ENCODE assay signal across 1 cellular context in the genomic region with DNA sequence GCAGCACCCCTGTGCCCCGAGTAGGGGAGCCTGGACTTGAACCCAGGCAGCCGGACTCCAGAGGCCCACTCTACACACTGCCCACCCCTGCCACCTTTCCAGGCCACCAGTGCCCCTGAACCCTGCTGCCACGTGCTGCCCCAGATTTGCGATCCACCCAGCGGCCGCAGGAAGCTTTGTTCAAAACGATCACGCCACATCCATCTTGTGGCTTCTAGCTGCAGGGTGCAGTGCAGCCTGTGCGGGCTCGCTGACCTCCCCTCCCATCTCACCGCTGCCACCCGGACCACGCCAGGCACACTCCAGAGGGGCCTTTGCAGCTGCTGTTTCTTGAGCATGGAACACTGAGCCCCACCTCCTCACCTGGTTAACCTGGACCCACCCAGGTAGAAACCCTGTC.
TF ChIP-seq lines count a peak whose summit lies in the region.

No MANE protein-coding gene starts in this region.

TF ChIP-seq in K562, 482 proteins besides CTCF, POLR2A, EP300 and RAD21:
- TF ChIP-seq MXI1 (IDR thresholded peaks at IDR 0.05; ENCODE audit: low read depth, low read length) (no peak), SRSF3 (IDR thresholded peaks at IDR 0.05; ENCODE audit: insufficient read depth, low read length) (no peak), HCFC1 (IDR thresholded peaks at IDR 0.05; ENCODE audit: low read depth, low read length) (no peak), RBFOX2 (IDR thresholded peaks at IDR 0.05; ENCODE audit: low read depth, low read length) (peak; percentile 2; the same call in 1 of the 2 replicates), ZNF224 (CRISPR knock-in tag; IDR thresholded peaks at IDR 0.05) (no peak), BRCA1 (IDR thresholded peaks at IDR 0.05) (no peak), BRCA1 (CRISPR knock-in tag; IDR thresholded peaks at IDR 0.05) (no peak), SMAD1 (IDR thresholded peaks at IDR 0.05; ENCODE audit: low read depth, low read length, partially characterized antibody) (no peak), ATF3 (IDR thresholded peaks at IDR 0.05) (no peak), ATF3 (CRISPR knock-in tag; conservative IDR thresholded peaks at IDR 0.05) (no peak)
